ENCODE assay signal across 8 cellular contexts in the genomic region with DNA sequence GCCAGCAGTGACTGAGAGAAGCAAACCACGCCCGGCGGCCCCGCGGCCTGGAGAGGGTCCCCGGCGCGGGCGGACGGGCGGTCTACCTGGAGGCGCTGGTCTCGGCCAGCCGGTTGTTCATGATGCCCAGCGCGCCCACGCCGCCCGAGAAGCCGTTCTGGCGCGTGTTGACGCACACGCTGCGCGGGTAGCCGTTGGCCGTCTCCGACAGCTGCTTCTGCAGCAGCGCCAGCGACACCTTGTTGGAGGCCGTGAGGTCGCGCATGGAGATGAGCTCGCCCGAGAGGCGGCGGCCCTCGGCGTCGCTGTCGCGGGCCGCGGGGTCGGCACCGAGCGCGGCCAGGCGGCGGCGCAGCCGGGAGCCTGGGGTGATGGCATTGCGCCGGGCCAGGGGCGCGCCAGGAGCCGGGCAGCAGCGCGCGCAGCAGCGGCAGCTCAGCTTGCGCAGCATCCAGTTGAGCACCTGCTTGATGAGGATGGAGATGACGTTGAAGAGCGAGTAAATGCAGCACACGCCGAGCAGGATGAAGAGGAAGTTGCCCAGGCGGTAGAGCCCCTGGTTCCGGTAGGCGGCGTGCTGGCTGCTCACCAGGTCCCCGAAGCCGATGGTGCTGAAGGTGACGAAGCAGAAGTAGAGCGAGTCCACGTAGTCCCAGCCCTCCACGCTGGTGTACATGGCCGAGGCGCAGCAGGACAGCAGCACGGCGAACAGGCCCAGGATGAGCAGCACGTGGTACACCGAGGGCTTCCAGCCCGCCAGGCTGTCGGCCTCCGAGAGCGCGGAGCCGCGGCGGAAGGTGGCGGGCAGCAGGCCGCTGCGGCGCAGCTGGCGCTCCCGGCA. TPM values are rescaled to one million over a fixed set of nuclear protein-coding genes. Genes with fewer than 3 reads are reported as not detected.
DNase-seq lines count a peak whose midpoint lies in the region; ATAC-seq and TF ChIP-seq lines count a peak whose summit lies in the region.

No MANE protein-coding gene starts in this region.

- TF ChIP-seq EP300 in esophagus muscularis mucosa (IDR thresholded peaks at IDR 0.05) = no peak

- peak overlapping the region; percentile 56 to 88 (median 85); a peak in 21 of 22 replicates for H3K9ac ChIP-seq in BLaER1 treated with 17β-estradiol and CSF1 and Interleukin-3, amounts not matched to agents 10 nM and 100 nM

- H3K36me3 ChIP-seq in BLaER1 treated with 17β-estradiol and CSF1 and Interleukin-3, amounts not matched to agents 10 nM and 100 nM = no peaks in the 10 kb centered on the region; a peak in 1 of 22 replicates
- H3K36me3 ChIP-seq in esophagus muscularis mucosa = no peaks in the 10 kb centered on the region
- H3K36me3 ChIP-seq in testis (ENCODE audit: low read depth, missing control alignments) = no peaks in the 10 kb centered on the region

- TF ChIP-seq CTCF in esophagus muscularis mucosa (IDR thresholded peaks at IDR 0.05) (no peak), testis (IDR thresholded peaks at IDR 0.05) (peak in 1 of 3 experiments; percentile 30)

- ATAC-seq in GM19395 (IDR thresholded peaks at IDR 0.05; ENCODE audit: unreplicated experiment) (peak; percentile 89), HG03521 (IDR thresholded peaks at IDR 0.05; ENCODE audit: unreplicated experiment) (peak; percentile 73)

- H3K27ac ChIP-seq in BLaER1 treated with 17β-estradiol and CSF1 and Interleukin-3, amounts not matched to agents 10 nM and 100 nM = peak overlapping the region in 10 of 11 experiments; percentile 46 to 92 (median 90); a peak in 21 of 22 replicates
- H3K27ac ChIP-seq in esophagus muscularis mucosa (replicated peaks in 1 of 4) (no peak overlapping the region), testis (no peak overlapping the region)

- WGBS in esophagus muscularis mucosa = 4% methylated on average over 26 of the region's 97 CpGs
- WGBS in testis, 2 donors = 0 to 2% methylated on average over 18 to 92 of the region's 97 CpGs

- intact Hi-C loops in esophagus muscularis mucosa (cut with DNase I) (no loop called here), testis (cut with DNase I; ENCODE audit: low total_unique reads) (no loop called here)

- peak; percentile 91 for DNase-seq in NOMO-1 treated with dmso at 0.1 percent for 144 hours (lab: John Stamatoyannopoulos, UW; ENCODE audit: unreplicated experiment)
- DNase-seq in activated T-cell treated with anti-CD3 and anti-CD28 coated beads for 48 hours (ENCODE audit: low read depth) = peak; percentile 69
- DNase-seq in esophagus muscularis mucosa (ENCODE audit: extremely low spot score) = no peak
- peak; percentile 73 for DNase-seq in occipital lobe (lab: John Stamatoyannopoulos, UW)
- peak; percentile 80 for DNase-seq in testis

- peak overlapping the region; percentile 88 to 99 (median 95) for H3K4me2 ChIP-seq in BLaER1 treated with 17β-estradiol and CSF1 and Interleukin-3, amounts not matched to agents 10 nM and 100 nM

- TF ChIP-seq POLR2A in esophagus muscularis mucosa (IDR thresholded peaks at IDR 0.05; ENCODE audit: low read depth) = no peak
- no peak for TF ChIP-seq POLR2A in testis (IDR thresholded peaks at IDR 0.05)

- H3K27me3 ChIP-seq in BLaER1 treated with 17β-estradiol and CSF1 and Interleukin-3, amounts not matched to agents 10 nM and 100 nM = no peaks in the 10 kb centered on the region
- H3K27me3 ChIP-seq in esophagus muscularis mucosa = peaks cover 0 to 28% (median 0%) of the 10 kb centered on the region in 4 donors
- no peaks in the 10 kb centered on the region for H3K27me3 ChIP-seq in testis

- peaks cover 17 to 82% (median 72%) of the 10 kb centered on the region in 10 experiments for H3K4me1 ChIP-seq in BLaER1 treated with 17β-estradiol and CSF1 and Interleukin-3, amounts not matched to agents 10 nM and 100 nM
- peaks cover 5 to 19% (median 16%) of the 10 kb centered on the region in 4 donors for H3K4me1 ChIP-seq in esophagus muscularis mucosa
- no peaks in the 10 kb centered on the region for H3K4me1 ChIP-seq in testis

- no peaks in the 10 kb centered on the region for H4K20me1 ChIP-seq in BLaER1 treated with 17β-estradiol and CSF1 and Interleukin-3, amounts not matched to agents 10 nM and 100 nM

- no peaks in the 10 kb centered on the region for H3K9me3 ChIP-seq in BLaER1 treated with 17β-estradiol and CSF1 and Interleukin-3, amounts not matched to agents 10 nM and 100 nM (replicated peaks in 1 of 11)
- H3K9me3 ChIP-seq in esophagus muscularis mucosa (no peaks in the 10 kb centered on the region), testis (no peaks in the 10 kb centered on the region)

- H3K4me3 ChIP-seq in BLaER1 treated with 17β-estradiol and CSF1 and Interleukin-3, amounts not matched to agents 10 nM and 100 nM = peak overlapping the region; percentile 49 to 81 (median 66)
- H3K4me3 ChIP-seq in esophagus muscularis mucosa (peak overlapping the region; percentile 50 to 59 (median 52)), testis (peak overlapping the region; percentile 44 to 54)

RNA-seq across cellular contexts. Expression of gene KCNK12, which starts 49.7 kb away (rescaled TPM):
- total RNA-seq in esophagus muscularis mucosa (under 1 TPM in 2 of 4 donors, not detected in 2; 0.13 to 0.17 TPM), occipital lobe (1.1 TPM), testis (1 to 10 TPM; 1.1 to 1.4 TPM)
- polyA plus RNA-seq in testis (ENCODE audit: insufficient read depth, low read depth, low replicate concordance) = 0.69 TPM

Comparison
In these comparisons a context has a peak if more than half of its experiments do, and no peak if none do; other contexts are left out.
1. H3K27ac ChIP-seq: peak in BLaER1 treated with 17β-estradiol and CSF1 and Interleukin-3, amounts not matched to agents 10 nM and 100 nM (10 of 11); none in esophagus muscularis mucosa (0 of 4) and testis (0 of 2).
2. Peak in every context shown above with its lines, with median percentiles within 50 percentile points of each other: H3K4me3 ChIP-seq.